ENCODE assay signal across 14 cellular contexts in the genomic region with DNA sequence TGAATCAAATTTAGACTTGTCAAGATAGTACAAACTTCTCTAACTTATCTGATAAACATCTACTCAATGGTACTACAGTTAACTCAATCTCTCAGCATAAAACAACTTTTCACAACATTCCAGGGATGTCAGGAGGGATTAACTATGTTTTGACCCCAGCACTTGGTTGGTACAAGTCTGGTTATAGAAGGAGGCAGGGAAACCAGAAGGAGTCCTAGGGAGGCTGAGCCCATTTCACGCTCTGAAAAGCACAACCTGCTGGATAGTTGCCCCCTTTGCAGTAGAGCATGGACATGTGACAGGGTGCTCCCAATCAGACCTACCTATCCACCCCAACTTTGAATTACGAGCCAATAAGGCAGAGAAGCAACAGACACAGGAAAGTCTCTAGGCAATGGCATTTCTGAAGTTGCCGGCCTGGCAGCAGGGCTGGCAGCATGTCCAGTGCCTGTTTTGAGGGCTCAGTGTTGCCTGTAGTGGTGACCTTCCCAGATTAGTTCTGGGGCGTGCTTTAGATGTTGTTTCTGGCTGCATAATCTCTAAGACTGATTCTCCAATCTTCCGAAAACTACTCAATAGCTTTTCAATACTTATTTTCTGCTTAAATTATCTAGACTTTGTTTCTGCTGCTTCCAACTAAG. TPM values are rescaled to one million over a fixed set of nuclear protein-coding genes. Genes with fewer than 3 reads are reported as not detected.
DNase-seq lines count a peak whose midpoint lies in the region; ATAC-seq, FAIRE-seq and TF ChIP-seq lines count a peak whose summit lies in the region.
"Had no signal": no experiment of that assay in that cellular context is flagged by ENCODE, and none has a peak within 500 bp of the region (broad histone marks: within the 10 kb centered on the region; RNA-seq: fewer than 3 reads in every experiment).

No MANE protein-coding gene starts in this region.

- H3K4me3 Mint-ChIP-seq in MCF 10A (ENCODE audit: unreplicated experiment) (no peak overlapping the region), H9 (no peak overlapping the region)
- H3K4me3 Mint-ChIP-seq in activated CD4-positive, alpha-beta memory T cell treated with anti-CD3 and anti-CD28 coated beads, Interleukin-2, amount 10 ng/mL, durations not matched to agents 7 days and 5 days, result no peak overlapping the region

- H3K27me3 ChIP-seq in AG04450 (ENCODE audit: control insufficient read depth, insufficient read depth, low read length), result no peaks in the 10 kb centered on the region
- H3K27me3 ChIP-seq in mesendoderm (ENCODE audit: insufficient read depth, low read length, poor library complexity), result no peaks in the 10 kb centered on the region
- H3K27me3 ChIP-seq in H9 (ENCODE audit: insufficient read depth, low read length), result no peaks in the 10 kb centered on the region

- H2AFZ ChIP-seq in H9 (ENCODE audit: low read length), result no peak overlapping the region

- ATAC-seq in GM19397 (IDR thresholded peaks at IDR 0.05; ENCODE audit: unreplicated experiment), result no peak
- ATAC-seq in HG03342 (IDR thresholded peaks at IDR 0.05; ENCODE audit: unreplicated experiment), result no peak

- H3K4me2 ChIP-seq in mesendoderm (ENCODE audit: low read length), result no peak overlapping the region
- H3K4me2 ChIP-seq in H9 (ENCODE audit: insufficient read depth, insufficient read length, low read length), result no peak overlapping the region

- no CpG with 5 or more reads among the region's 5 CpGs for WGBS in mesendoderm (ENCODE audit: extremely low coverage, insufficient coverage, low lambda C conversion rate)
- no CpG with 5 or more reads among the region's 5 CpGs for WGBS in H9 (ENCODE audit: extremely low coverage, insufficient read length, low lambda C conversion rate)

- no peak overlapping the region for H3K4me3 ChIP-seq in AG04450 (ENCODE audit: low read depth, low read length)
- H3K4me3 ChIP-seq in mesendoderm (ENCODE audit: low read length), result no peak overlapping the region

- no peak overlapping the region for H4K8ac ChIP-seq in mesendoderm (ENCODE audit: low read depth, low read length)
- no peak overlapping the region for H4K8ac ChIP-seq in H9 (replicated peaks; ENCODE audit: insufficient read length, low read depth, low read length)

- CTCF ChIA-PET in AG04450 (lab: Charles Lee), result interaction anchor here (0.6 to 3.8 kb wide), 4 partner anchors 12 to 826 kb away, joined by 4 to 61 read pairs (median 22); no protein-coding TSS in a partner anchor
- CTCF ChIA-PET in MCF 10A (lab: Yijun Ruan, JAX), result interaction anchor here (0.7 to 2.5 kb wide), 5 partner anchors 13 to 25 kb away, joined by 3 to 36 read pairs (median 6); no protein-coding TSS in a partner anchor
- CTCF ChIA-PET in activated CD4-positive, alpha-beta memory T cell treated with anti-CD3 and anti-CD28 coated beads, Interleukin-2, amount 10 ng/mL, durations not matched to agents 7 days and 5 days (lab: Charles Lee), result interaction anchor here (1.5 kb wide), 1 partner anchor 24 kb away, joined by 5 read pairs; no protein-coding TSS in a partner anchor

- POLR2A ChIA-PET in AG04450 (lab: Yijun Ruan, JAX), result interaction anchor here (1.0 kb wide), 1 partner anchor 18 kb away, joined by 3 read pairs; no protein-coding TSS in a partner anchor
- POLR2A ChIA-PET in MCF 10A (lab: Yijun Ruan, JAX), result interaction anchor here (1.2 to 2.0 kb wide), 2 partner anchors 24 to 27 kb away, joined by 3 to 4 read pairs; no protein-coding TSS in a partner anchor
- POLR2A ChIA-PET in activated CD4-positive, alpha-beta memory T cell treated with anti-CD3 and anti-CD28 coated beads, Interleukin-2, amount 10 ng/mL, durations not matched to agents 7 days and 5 days (lab: Charles Lee), result no interaction called here

- H4K5ac ChIP-seq in mesendoderm (ENCODE audit: low read length), result no peak overlapping the region
- no peak overlapping the region for H4K5ac ChIP-seq in H9 (ENCODE audit: insufficient read length, low read depth, low read length)

- H3K27ac ChIP-seq in AG04450 (ENCODE audit: low read depth, low read length) (peak overlapping the region; percentile 74), mesendoderm (ENCODE audit: low read depth, low read length) (no peak overlapping the region), H9 (ENCODE audit: insufficient read length, low read depth, low read length) (no peak overlapping the region)

- H3K79me1 ChIP-seq in mesendoderm (ENCODE audit: low read length) (no peaks in the 10 kb centered on the region), H9 (ENCODE audit: insufficient read depth, low read depth, low read length, poor library complexity, severe bottlenecking) (no peaks in the 10 kb centered on the region)

- H3K4ac ChIP-seq in mesendoderm (ENCODE audit: low read depth, low read length), result no peak overlapping the region
- H3K4ac ChIP-seq in H9 (ENCODE audit: low read depth, low read length), result no peak overlapping the region

- H3K36me3 Mint-ChIP-seq in MCF 10A (ENCODE audit: insufficient read depth, unreplicated experiment) (no peaks in the 10 kb centered on the region), H9 (ENCODE audit: insufficient read depth in 1 of 3, low read depth in 3 of 3) (no peaks in the 10 kb centered on the region)
- H3K36me3 Mint-ChIP-seq in activated CD4-positive, alpha-beta memory T cell treated with anti-CD3 and anti-CD28 coated beads, Interleukin-2, amount 10 ng/mL, durations not matched to agents 7 days and 5 days (ENCODE audit: low read depth), result no peaks in the 10 kb centered on the region

- H3K18ac ChIP-seq in mesendoderm (ENCODE audit: low read length), result no peak overlapping the region
- H3K18ac ChIP-seq in H9 (ENCODE audit: insufficient read length, low read depth, low read length), result no peak overlapping the region

- no peak overlapping the region for H2BK5ac ChIP-seq in mesendoderm (ENCODE audit: low read length)
- H2BK5ac ChIP-seq in H9 (ENCODE audit: insufficient read length, low read length), result no peak overlapping the region

- H2BK15ac ChIP-seq in mesendoderm (replicated peaks; ENCODE audit: low read depth) (no peak overlapping the region), H9 (ENCODE audit: low read depth, low read length) (no peak overlapping the region)

- H3K9me3 Mint-ChIP-seq in MCF 10A (ENCODE audit: unreplicated experiment) (no peaks in the 10 kb centered on the region), H9 (no peaks in the 10 kb centered on the region)
- H3K9me3 Mint-ChIP-seq in activated CD4-positive, alpha-beta memory T cell treated with anti-CD3 and anti-CD28 coated beads, Interleukin-2, amount 10 ng/mL, durations not matched to agents 7 days and 5 days, result no peaks in the 10 kb centered on the region

- TF ChIP-seq CTCF in AG04450 (IDR thresholded peaks at IDR 0.05; ENCODE audit: low read depth, low read length) (no peak), MCF 10A (IDR thresholded peaks at IDR 0.05; ENCODE audit: unreplicated experiment) (no peak), H9 (conservative IDR thresholded peaks at IDR 0.05) (no peak)

- no peaks in the 10 kb centered on the region for H3K23me2 ChIP-seq in H9 (ENCODE audit: insufficient read length, low read depth, low read length, poor library complexity, severe bottlenecking)

- H3K23ac ChIP-seq in mesendoderm (ENCODE audit: low read length), result no peak overlapping the region
- no peak overlapping the region for H3K23ac ChIP-seq in H9 (ENCODE audit: insufficient read length, low read depth, low read length)

- no peaks in the 10 kb centered on the region for H3K4me1 ChIP-seq in mesendoderm (ENCODE audit: control insufficient read depth, low read depth, low read length)
- H3K4me1 ChIP-seq in H9 (ENCODE audit: insufficient read depth, low read length), result no peaks in the 10 kb centered on the region

- H3K9me3 ChIP-seq in AG04450 (ENCODE audit: control insufficient read depth, insufficient read depth, low read length) (no peaks in the 10 kb centered on the region), H9 (ENCODE audit: control insufficient read depth, low read depth, low read length) (no peaks in the 10 kb centered on the region)
- H3K9me3 ChIP-seq: spleen had no signal

- H3K36me3 ChIP-seq in mesendoderm (ENCODE audit: control insufficient read depth, insufficient read depth, low read length), result no peaks in the 10 kb centered on the region
- H3K36me3 ChIP-seq: spleen had no signal

- no peak overlapping the region for H3K9ac ChIP-seq in mesendoderm (ENCODE audit: low read length)
- no peak overlapping the region for H3K9ac ChIP-seq in H9 (ENCODE audit: extremely low read depth, insufficient read length, low read length)

- no peak overlapping the region for H3T11ph ChIP-seq in H9 (ENCODE audit: low read length)

- H3K14ac ChIP-seq in H9 (ENCODE audit: insufficient read depth, low read length), result no peak overlapping the region

- H3K27ac Mint-ChIP-seq in MCF 10A (ENCODE audit: low read depth, unreplicated experiment) (peak overlapping the region; percentile 96), H9 (no peak overlapping the region; a peak in 1 of 7 replicates)
- no peak overlapping the region for H3K27ac Mint-ChIP-seq in activated CD4-positive, alpha-beta memory T cell treated with anti-CD3 and anti-CD28 coated beads, Interleukin-2, amount 10 ng/mL, durations not matched to agents 7 days and 5 days

- BruUV-seq in MCF 10A (replicated peaks; lab: Mats Ljungman, UMichigan), result no TSS peak

- H2AK5ac ChIP-seq in mesendoderm (ENCODE audit: low read length), result no peak overlapping the region
- H2AK5ac ChIP-seq in H9 (ENCODE audit: insufficient read length, low read length), result no peak overlapping the region

- H3K56ac ChIP-seq in mesendoderm (ENCODE audit: low read length), result no peak overlapping the region
- no peak overlapping the region for H3K56ac ChIP-seq in H9 (ENCODE audit: insufficient read length, low read depth, low read length)

- intact Hi-C loops in MCF 10A (cut with micrococcal nuclease), result no loop called here

- peak; percentile 78 for FAIRE-seq in HTR-8/SVneo (lab: Jason Lieb, UNC)

- DNase-seq in AG04450 (ENCODE audit: low read depth, low spot score), result peak; percentile 16
- peak; percentile 47 for DNase-seq in HTR-8/SVneo (ENCODE audit: insufficient read length, low spot score)
- DNase-seq in MCF 10A (ENCODE audit: unreplicated experiment), result no peak
- DNase-seq in mesendoderm, result peak; percentile 10
- no peak for DNase-seq in H9
- no peak for DNase-seq in activated CD4-positive, alpha-beta memory T cell treated with anti-CD3 and anti-CD28 coated beads, Interleukin-2, amount 10 ng/mL, durations not matched to agents 7 days and 5 days
- DNase-seq: activated CD4-positive, alpha-beta T cell treated with anti-CD3 and anti-CD28 coated beads for 48 hours; activated naive CD4-positive, alpha-beta T cell treated with Interleukin-2 at 50 U/mL for 16 hours; cortex of kidney; head of caudate nucleus; NCI-H510A treated with DMSO at 0.1 percent for 48 hours; spleen had no signal

- no peak overlapping the region for H2BK20ac ChIP-seq in H9 (ENCODE audit: low read depth, low read length, poor library complexity, severe bottlenecking)

- no peak overlapping the region for H4K91ac ChIP-seq in H9 (ENCODE audit: insufficient read length, low read depth, low read length)

- H3K4me1 Mint-ChIP-seq in MCF 10A (ENCODE audit: insufficient read depth, unreplicated experiment) (peaks cover 17% of the 10 kb centered on the region), H9 (peaks cover 4% of the 10 kb centered on the region in 2 experiments)
- no peaks in the 10 kb centered on the region for H3K4me1 Mint-ChIP-seq in activated CD4-positive, alpha-beta memory T cell treated with anti-CD3 and anti-CD28 coated beads, Interleukin-2, amount 10 ng/mL, durations not matched to agents 7 days and 5 days

- H3K79me2 ChIP-seq in mesendoderm (ENCODE audit: control insufficient read depth, insufficient read depth, low read length) (no peaks in the 10 kb centered on the region), H9 (ENCODE audit: insufficient read depth, low read length) (no peaks in the 10 kb centered on the region)

- no peaks in the 10 kb centered on the region for H3K27me3 Mint-ChIP-seq in MCF 10A (ENCODE audit: insufficient read depth, unreplicated experiment)
- no peaks in the 10 kb centered on the region for H3K27me3 Mint-ChIP-seq in H9 (ENCODE audit: low read depth)
- peaks cover 18% of the 10 kb centered on the region for H3K27me3 Mint-ChIP-seq in activated CD4-positive, alpha-beta memory T cell treated with anti-CD3 and anti-CD28 coated beads, Interleukin-2, amount 10 ng/mL, durations not matched to agents 7 days and 5 days

- no peaks in the 10 kb centered on the region for H4K20me1 ChIP-seq in H9 (ENCODE audit: control insufficient read depth, insufficient read depth, insufficient read length)

- H2BK120ac ChIP-seq in mesendoderm (ENCODE audit: low read depth, low read length) (no peak overlapping the region), H9 (ENCODE audit: low read depth, low read length, poor library complexity, severe bottlenecking) (no peak overlapping the region)

- no peak overlapping the region for H2BK12ac ChIP-seq in H9 (ENCODE audit: insufficient read length, low read depth, low read length)

RNA-seq across cellular contexts. Expression of a gene that starts 8.2 kb away (rescaled TPM):
- not detected in 2 replicates for polyA plus RNA-seq in AG04450 (2011; rRNA removed)
- polyA minus RNA-seq in AG04450 (2011; rRNA and poly(A)+ RNA removed), result not detected in 2 replicates
- total RNA-seq in MCF 10A (2022) (not detected in 2 replicates), H9 (2021) (not detected in 2 replicates)
- polyA plus RNA-seq in mesendoderm (2013, experiment 1 of 2), result not detected
- polyA plus RNA-seq in mesendoderm (2013, experiment 2 of 2), result not detected
- not detected for total RNA-seq in activated CD4-positive, alpha-beta memory T cell treated with anti-CD3 and anti-CD28 coated beads, Interleukin-2, amount 10 ng/mL, durations not matched to agents 7 days and 5 days
- total RNA-seq: spleen had no signal

RNA-seq across cellular contexts. Expression of a gene that starts 28.8 kb away (rescaled TPM):
- polyA plus RNA-seq in AG04450 (2011; rRNA removed), result 31.4 and 46.3 TPM in 2 replicates
- 39.0 and 46.6 TPM in 2 replicates for polyA minus RNA-seq in AG04450 (2011; rRNA and poly(A)+ RNA removed)
- total RNA-seq in MCF 10A (2022) (36.5 and 40.4 TPM in 2 replicates), H9 (2021) (23.4 and 23.7 TPM in 2 replicates)
- 31.8 TPM for polyA plus RNA-seq in mesendoderm (2013, experiment 1 of 2)
- polyA plus RNA-seq in mesendoderm (2013, experiment 2 of 2), result 34.6 TPM
- total RNA-seq in activated CD4-positive, alpha-beta memory T cell treated with anti-CD3 and anti-CD28 coated beads, Interleukin-2, amount 10 ng/mL, durations not matched to agents 7 days and 5 days, result 10 to 100 TPM; 37.2 to 42.4 TPM

RNA-seq across cellular contexts. Expression of a gene that starts 31.9 kb away (rescaled TPM):
- 43.5 and 56.0 TPM in 2 replicates for polyA plus RNA-seq in AG04450 (2011; rRNA removed)
- 10.5 and 15.2 TPM in 2 replicates for polyA minus RNA-seq in AG04450 (2011; rRNA and poly(A)+ RNA removed)
- total RNA-seq in MCF 10A (2022), result 51.2 and 60.4 TPM in 2 replicates
- 42.5 TPM for polyA plus RNA-seq in mesendoderm (2013, experiment 1 of 2)
- polyA plus RNA-seq in mesendoderm (2013, experiment 2 of 2), result 40.2 TPM
- total RNA-seq in H9 (2021), result 59.3 and 64.9 TPM in 2 replicates
- 10 to 100 TPM; 26.3 to 28.9 TPM for total RNA-seq in activated CD4-positive, alpha-beta memory T cell treated with anti-CD3 and anti-CD28 coated beads, Interleukin-2, amount 10 ng/mL, durations not matched to agents 7 days and 5 days

Comparison
In these comparisons a context has a peak if more than half of its experiments do, and no peak if none do; other contexts are left out.
1. DNase-seq: peak in AG04450 (single experiment), HTR-8/SVneo (single experiment) and mesendoderm (single experiment); none in MCF 10A (single experiment), H9 (single experiment) and activated CD4-positive, alpha-beta memory T cell treated with anti-CD3 and anti-CD28 coated beads, Interleukin-2, amount 10 ng/mL, durations not matched to agents 7 days and 5 days (single experiment).